18 cellular contexts compared by ENCODE assay signal in the genomic region with DNA sequence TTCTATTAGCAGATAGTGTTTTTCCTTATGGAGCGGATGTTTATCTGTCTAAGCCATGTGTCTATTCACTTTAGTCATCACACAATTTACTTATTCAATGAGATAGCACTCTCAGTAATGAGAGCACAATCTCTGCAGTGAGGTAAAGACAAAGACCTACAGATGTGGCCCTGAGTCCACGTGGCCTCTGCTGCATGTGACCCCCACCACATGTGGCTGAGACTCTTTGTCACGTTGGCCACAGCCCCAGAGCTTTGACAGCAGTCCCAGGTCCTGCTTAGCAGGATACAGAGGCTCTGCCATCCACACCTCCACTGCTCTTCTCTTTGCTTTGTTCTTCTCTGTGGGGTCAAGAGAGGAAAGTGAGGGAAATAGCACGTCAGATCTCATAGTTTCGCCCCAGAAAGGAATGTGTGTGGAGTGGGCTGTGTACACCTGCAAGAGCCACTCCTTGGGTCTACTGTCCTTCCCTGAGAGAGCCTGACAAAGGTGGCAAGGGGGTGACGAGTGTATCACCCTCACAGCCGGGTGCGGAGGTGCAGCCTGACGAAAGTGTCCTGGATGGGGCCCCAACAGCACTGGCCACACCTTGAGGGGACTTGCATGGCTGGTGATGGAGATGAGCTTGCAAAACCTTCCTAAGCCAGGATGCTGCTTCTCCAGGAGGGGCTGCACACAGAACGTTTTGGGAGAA. TPM values are rescaled to one million over a fixed set of nuclear protein-coding genes. Genes with fewer than 3 reads are reported as not detected.
"Had no signal": no experiment of that assay in that cellular context is flagged by ENCODE, and none has a peak within 500 bp of the region (broad histone marks: within the 10 kb centered on the region; RNA-seq: fewer than 3 reads in every experiment).

No MANE protein-coding gene starts in this region.

- H3K27me3 ChIP-seq: body of pancreas, SJCRH30 had no signal

- H3K4me1 ChIP-seq: body of pancreas, parathyroid adenoma, SJCRH30, tibial nerve had no signal

- H3K36me3 ChIP-seq: SJCRH30, tibial nerve had no signal

- H3K4me3 ChIP-seq: body of pancreas, lung, SJCRH30, tibial nerve had no signal

- H3K9me3 ChIP-seq: body of pancreas had no signal

- DNase-seq: activated CD4-positive, alpha-beta T cell treated with anti-CD3 and anti-CD28 coated beads, Interleukin-2, amount 50 U/mL, for 48 hours; activated CD4-positive, CD25-positive, alpha-beta regulatory T cell treated with anti-CD3 and anti-CD28 coated beads, Interleukin-2, amount 50 U/mL, for 72 hours; activated naive CD4-positive, alpha-beta T cell treated with anti-CD3 and anti-CD28 coated beads, Interleukin-2, amount 10 ng/mL, durations not matched to agents 7 days and 5 days; body of pancreas; central memory CD4-positive, alpha-beta T cell; erythroblast; hippocampal formation; SJCRH30; stimulated activated CD4-positive, alpha-beta T cell treated with anti-CD3 and anti-CD28 coated beads, Interleukin-1b, Interleukin-23, amount 100 ng/mL, for 48 hours; SW 1271 had no signal

- H3K27ac ChIP-seq: body of pancreas, parathyroid adenoma, SJCRH30, tibial nerve had no signal

- H2AFZ ChIP-seq: parathyroid adenoma had no signal

- H3K4me1 Mint-ChIP-seq: nephron had no signal

- ATAC-seq: body of pancreas; stimulated activated memory B cell treated with anti-CD40 and anti-IgM and Interleukin-4, amounts not matched to agents 10 μg/mL and 1 μg/mL and 100 μg/mL, for 72 hours had no signal

- H3K9me3 Mint-ChIP-seq: dendritic cell treated with granulocyte-macrophage colony-stimulating factor and Interleukin-4, amounts not matched to agents 40 ng/mL and 50 ng/mL, for 4 days had no signal

- H3K27me3 Mint-ChIP-seq: activated naive CD4-positive, alpha-beta T cell treated with anti-CD3 and anti-CD28 coated beads, Interleukin-2, amount 10 ng/mL, durations not matched to agents 7 days and 5 days; stimulated activated memory B cell treated with anti-CD40 and anti-IgM and Interleukin-4, amounts not matched to agents 10 μg/mL and 1 μg/mL and 100 μg/mL, for 72 hours had no signal

- H3K27ac Mint-ChIP-seq: activated naive CD4-positive, alpha-beta T cell treated with anti-CD3 and anti-CD28 coated beads, Interleukin-2, amount 10 ng/mL, durations not matched to agents 7 days and 5 days; activated T-helper 2 cell treated with anti-CD3 and anti-CD28 coated beads, Interferon-gamma antibody, Interleukin-2, Interleukin-4, amounts not matched to agents 10 μg/mL and 5 μg/mL and 100 μg/mL, durations not matched to agents 14 hours and 24 hours and 36 hours; dendritic cell treated with granulocyte-macrophage colony-stimulating factor and Interleukin-4, amounts not matched to agents 40 ng/mL and 50 ng/mL, for 4 days; nephron; stimulated activated memory B cell treated with anti-CD40 and anti-IgM and Interleukin-4, amounts not matched to agents 10 μg/mL and 1 μg/mL and 100 μg/mL, for 72 hours had no signal

- H3K79me2 ChIP-seq: parathyroid adenoma had no signal

- H3K4me3 Mint-ChIP-seq: activated naive CD4-positive, alpha-beta T cell treated with anti-CD3 and anti-CD28 coated beads, Interleukin-2, amount 10 ng/mL, durations not matched to agents 7 days and 5 days; dendritic cell treated with granulocyte-macrophage colony-stimulating factor and Interleukin-4, amounts not matched to agents 40 ng/mL and 50 ng/mL, for 4 days; nephron; stimulated activated memory B cell treated with anti-CD40 and anti-IgM and Interleukin-4, amounts not matched to agents 10 μg/mL and 1 μg/mL and 100 μg/mL, for 72 hours had no signal

- H3K9ac ChIP-seq: parathyroid adenoma had no signal

RNA-seq across cellular contexts. Expression of a gene that starts 40.7 kb away (rescaled TPM):
- total RNA-seq: glomerular endothelial cell had no signal
